8 cellular contexts compared by ENCODE assay signal in genomic region chr12:111408116-111408440, GRCh38. TPM values are rescaled to one million over a fixed set of nuclear protein-coding genes. Genes with fewer than 3 reads are reported as not detected.
A peak's percentile ranks its signal among the peaks of the same experiment; 100 is the strongest.
DNase-seq lines count a peak whose midpoint lies in the region; TF ChIP-seq lines count a peak whose summit lies in the region.

No MANE protein-coding gene starts in this region.

- H3K4me1 ChIP-seq in H9 (ENCODE audit: insufficient read depth, low read length) (peaks cover 3% of the 10 kb centered on the region; the same call in 1 of the 2 replicates), ascending aorta (peaks cover 15 to 54% of the 10 kb centered on the region in 2 donors), mucosa of stomach (ENCODE audit: control insufficient read depth, insufficient read depth, low read length) (peaks cover 23% of the 10 kb centered on the region)

- no peak overlapping the region for H3K56ac ChIP-seq in H9 (ENCODE audit: insufficient read length, low read depth, low read length)

- peaks cover 13% of the 10 kb centered on the region for H3K23me2 ChIP-seq in H9 (ENCODE audit: insufficient read length, low read depth, low read length, poor library complexity, severe bottlenecking)

- peak overlapping the region; percentile 81 to 92; a peak in 3 of 5 replicates for H3K4me3 Mint-ChIP-seq in H9

- no peak overlapping the region for H4K5ac ChIP-seq in H9 (ENCODE audit: insufficient read length, low read depth, low read length)

- H3K18ac ChIP-seq in H9 (ENCODE audit: insufficient read length, low read depth, low read length) = no peak overlapping the region

- intact Hi-C loops in ascending aorta (cut with DNase I) = no loop called here

- H3K4me1 Mint-ChIP-seq in H9 = peaks cover 56 to 64% of the 10 kb centered on the region in 2 experiments

- no peaks in the 10 kb centered on the region for H4K20me1 ChIP-seq in H9 (ENCODE audit: control insufficient read depth, insufficient read depth, insufficient read length)

- H3K36me3 Mint-ChIP-seq in H9 (ENCODE audit: insufficient read depth in 1 of 3, low read depth in 3 of 3) = no peaks in the 10 kb centered on the region

- H4K8ac ChIP-seq in H9 (replicated peaks; ENCODE audit: insufficient read length, low read depth, low read length) = no peak overlapping the region

- H2BK15ac ChIP-seq in H9 (ENCODE audit: low read depth, low read length) = no peak overlapping the region

- WGBS in H9 (ENCODE audit: extremely low coverage, insufficient read length, low lambda C conversion rate) = no CpG with 5 or more reads among the region's 1 CpG

- H3T11ph ChIP-seq in H9 (ENCODE audit: low read length) = no peak overlapping the region

- no peaks in the 10 kb centered on the region for H3K36me3 ChIP-seq in ascending aorta
- H3K36me3 ChIP-seq in mucosa of stomach (ENCODE audit: control insufficient read depth, insufficient read depth, low read length) = no peaks in the 10 kb centered on the region
- no peaks in the 10 kb centered on the region for H3K36me3 ChIP-seq in WERI-Rb-1

- peaks cover 8% of the 10 kb centered on the region for H3K79me1 ChIP-seq in H9 (ENCODE audit: insufficient read depth, low read depth, low read length, poor library complexity, severe bottlenecking)

- POLR2A ChIA-PET in AG04450 (lab: Yijun Ruan, JAX) = no interaction called here

- no peak overlapping the region for H3K27ac ChIP-seq in AG04450 (ENCODE audit: low read depth, low read length)
- H3K27ac ChIP-seq in H9 (ENCODE audit: insufficient read length, low read depth, low read length) = no peak overlapping the region
- H3K27ac ChIP-seq in ascending aorta = peak overlapping the region; percentile 91 to 92
- H3K27ac ChIP-seq in WERI-Rb-1 = no peak overlapping the region

- H3K27me3 Mint-ChIP-seq in H9 (ENCODE audit: low read depth) = no peaks in the 10 kb centered on the region; the same call in none of the 2 replicates

- no peak overlapping the region for H3K4ac ChIP-seq in H9 (ENCODE audit: low read depth, low read length)

- H3K9me3 ChIP-seq in AG04450 (ENCODE audit: control insufficient read depth, insufficient read depth, low read length) (peaks cover 4% of the 10 kb centered on the region; the same call in 1 of the 2 replicates), H9 (ENCODE audit: control insufficient read depth, low read depth, low read length) (no peaks in the 10 kb centered on the region), ascending aorta (no peaks in the 10 kb centered on the region), mucosa of stomach (ENCODE audit: control insufficient read depth, low read length) (no peaks in the 10 kb centered on the region), WERI-Rb-1 (ENCODE audit: severe bottlenecking) (no peaks in the 10 kb centered on the region)

- H2AFZ ChIP-seq in H9 (ENCODE audit: low read length) = no peak overlapping the region

- H2BK12ac ChIP-seq in H9 (ENCODE audit: insufficient read length, low read depth, low read length) = no peak overlapping the region

- H3K9me3 Mint-ChIP-seq in H9 = no peaks in the 10 kb centered on the region; a peak in 1 of 5 replicates

- H3K27ac Mint-ChIP-seq in H9 = no peak overlapping the region; a peak in 1 of 7 replicates

- H3K23ac ChIP-seq in H9 (ENCODE audit: insufficient read length, low read depth, low read length) = no peak overlapping the region

- peak overlapping the region; percentile 83 for H3K4me2 ChIP-seq in H9 (ENCODE audit: insufficient read depth, insufficient read length, low read length)

- H3K4me3 ChIP-seq in AG04450 (ENCODE audit: low read depth, low read length) (peak overlapping the region; percentile 91), ascending aorta (peak overlapping the region in 1 of 2 donors; percentile 90), mucosa of stomach (ENCODE audit: low read length) (no peak overlapping the region), WERI-Rb-1 (ENCODE audit: low read depth, low read length) (no peak overlapping the region)

- no peak overlapping the region for H2BK5ac ChIP-seq in H9 (ENCODE audit: insufficient read length, low read length)

- DNase-seq in AG04450 (ENCODE audit: low read depth, low spot score) (no peak), H9 (no peak), ascending aorta (ENCODE audit: low spot score in 2 of 2) (no peak), WERI-Rb-1 (no peak), OCI-M2 (lab: John Stamatoyannopoulos, UW; ENCODE audit: unreplicated experiment) (no peak), NCI-H226 (no peak)
- DNase-seq in activated CD4-positive, alpha-beta T cell treated with anti-CD3 and anti-CD28 coated beads, Interleukin-2, amount 50 U/mL, for 4 hours = no peak

- no peak overlapping the region for H3K14ac ChIP-seq in H9 (ENCODE audit: insufficient read depth, low read length)

- peaks cover 37% of the 10 kb centered on the region; the same call in 1 of the 2 replicates for H3K79me2 ChIP-seq in H9 (ENCODE audit: insufficient read depth, low read length)

- H2AK5ac ChIP-seq in H9 (ENCODE audit: insufficient read length, low read length) = no peak overlapping the region

- H3K27me3 ChIP-seq in AG04450 (ENCODE audit: control insufficient read depth, insufficient read depth, low read length) (no peaks in the 10 kb centered on the region), H9 (ENCODE audit: insufficient read depth, low read length) (no peaks in the 10 kb centered on the region), ascending aorta (no peaks in the 10 kb centered on the region), mucosa of stomach (ENCODE audit: control insufficient read depth, insufficient read depth, low read length) (peaks cover 6% of the 10 kb centered on the region), WERI-Rb-1 (ENCODE audit: insufficient read depth, low read depth, severe bottlenecking) (no peaks in the 10 kb centered on the region)

- CTCF ChIA-PET in AG04450 (lab: Charles Lee) = interaction anchor here (0.8 to 2.5 kb wide), 3 partner anchors 11 to 160 kb away, joined by 4 to 20 read pairs (median 8); no protein-coding TSS in a partner anchor

- no peak overlapping the region for H2BK20ac ChIP-seq in H9 (ENCODE audit: low read depth, low read length, poor library complexity, severe bottlenecking)

- no peak overlapping the region for H4K91ac ChIP-seq in H9 (ENCODE audit: insufficient read length, low read depth, low read length)

- no peak overlapping the region for H2BK120ac ChIP-seq in H9 (ENCODE audit: low read depth, low read length, poor library complexity, severe bottlenecking)

- TF ChIP-seq CTCF in AG04450 (IDR thresholded peaks at IDR 0.05; ENCODE audit: low read depth, low read length) = no peak
- no peak for TF ChIP-seq CTCF in H9 (conservative IDR thresholded peaks at IDR 0.05)
- TF ChIP-seq CTCF in ascending aorta (IDR thresholded peaks at IDR 0.05) = no peak
- no peak for TF ChIP-seq CTCF in WERI-Rb-1 (IDR thresholded peaks at IDR 0.05; ENCODE audit: low read depth, low read length)

- no peak overlapping the region for H3K9ac ChIP-seq in H9 (ENCODE audit: extremely low read depth, insufficient read length, low read length)
- peak overlapping the region; percentile 29 for H3K9ac ChIP-seq in mucosa of stomach (ENCODE audit: low read length)

RNA-seq across cellular contexts. Expression of gene SH2B3, which starts 2.4 kb away (rescaled TPM):
- 21.6 and 22.6 TPM in 2 replicates for polyA plus RNA-seq in AG04450 (2011; rRNA removed)
- 18.2 and 20.4 TPM in 2 replicates for polyA minus RNA-seq in AG04450 (2011; rRNA and poly(A)+ RNA removed)
- 37.9 and 40.3 TPM in 2 replicates for total RNA-seq in H9 (2021)
- total RNA-seq in ascending aorta = 124 TPM

RNA-seq across cellular contexts. Expression of gene PHETA1, which starts 39.2 kb away (rescaled TPM):
- polyA plus RNA-seq in AG04450 (2011; rRNA removed) = 3.5 TPM in 2 replicates
- polyA minus RNA-seq in AG04450 (2011; rRNA and poly(A)+ RNA removed) = 1.7 and 1.8 TPM in 2 replicates
- total RNA-seq in H9 (2021) (11.4 and 13.1 TPM in 2 replicates), ascending aorta (12.9 TPM)

Comparison
In these comparisons a context has a peak if more than half of its experiments do, and no peak if none do; other contexts are left out.
1. H3K27ac ChIP-seq: peak in ascending aorta (2 of 2); none in AG04450 (single experiment), H9 (single experiment) and WERI-Rb-1 (single experiment).